Comparison of ENCODE assay signal across 1 cellular context in the genomic region with DNA sequence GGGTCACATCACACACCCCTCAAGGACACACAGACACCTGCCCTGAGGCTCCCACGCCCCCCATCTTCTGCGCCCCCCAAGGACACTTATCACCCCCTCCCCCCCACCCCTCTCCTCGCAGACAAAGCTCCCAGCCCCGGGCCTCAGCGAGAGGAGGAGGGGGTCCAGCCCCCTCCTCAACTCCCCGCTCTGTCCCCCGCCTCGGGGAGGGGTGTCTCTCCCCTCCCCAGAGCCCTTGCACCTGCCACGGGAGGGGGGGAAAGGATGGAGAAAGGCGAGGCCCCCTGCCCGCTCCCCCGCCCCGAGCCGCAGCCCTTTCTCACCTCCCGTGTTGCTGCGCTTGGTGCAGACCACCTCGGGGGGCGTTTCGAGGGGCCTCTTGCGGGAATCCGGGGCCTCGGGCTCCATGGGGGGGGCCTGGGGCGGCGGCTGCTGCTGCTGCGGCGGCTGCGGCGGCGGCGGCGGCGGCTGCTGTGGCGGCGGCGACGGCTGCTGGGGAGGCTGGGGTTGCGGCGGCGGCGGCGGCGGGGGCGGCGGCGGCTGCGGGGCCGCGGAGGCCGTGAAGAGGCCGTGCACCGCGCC.
TF ChIP-seq lines count a peak whose summit lies in the region.

No MANE protein-coding gene starts in this region.

TF ChIP-seq in WTC11, 78 proteins besides CTCF, POLR2A, EP300 and RAD21 (continued from another document):
- TF ChIP-seq, protein P1, sequence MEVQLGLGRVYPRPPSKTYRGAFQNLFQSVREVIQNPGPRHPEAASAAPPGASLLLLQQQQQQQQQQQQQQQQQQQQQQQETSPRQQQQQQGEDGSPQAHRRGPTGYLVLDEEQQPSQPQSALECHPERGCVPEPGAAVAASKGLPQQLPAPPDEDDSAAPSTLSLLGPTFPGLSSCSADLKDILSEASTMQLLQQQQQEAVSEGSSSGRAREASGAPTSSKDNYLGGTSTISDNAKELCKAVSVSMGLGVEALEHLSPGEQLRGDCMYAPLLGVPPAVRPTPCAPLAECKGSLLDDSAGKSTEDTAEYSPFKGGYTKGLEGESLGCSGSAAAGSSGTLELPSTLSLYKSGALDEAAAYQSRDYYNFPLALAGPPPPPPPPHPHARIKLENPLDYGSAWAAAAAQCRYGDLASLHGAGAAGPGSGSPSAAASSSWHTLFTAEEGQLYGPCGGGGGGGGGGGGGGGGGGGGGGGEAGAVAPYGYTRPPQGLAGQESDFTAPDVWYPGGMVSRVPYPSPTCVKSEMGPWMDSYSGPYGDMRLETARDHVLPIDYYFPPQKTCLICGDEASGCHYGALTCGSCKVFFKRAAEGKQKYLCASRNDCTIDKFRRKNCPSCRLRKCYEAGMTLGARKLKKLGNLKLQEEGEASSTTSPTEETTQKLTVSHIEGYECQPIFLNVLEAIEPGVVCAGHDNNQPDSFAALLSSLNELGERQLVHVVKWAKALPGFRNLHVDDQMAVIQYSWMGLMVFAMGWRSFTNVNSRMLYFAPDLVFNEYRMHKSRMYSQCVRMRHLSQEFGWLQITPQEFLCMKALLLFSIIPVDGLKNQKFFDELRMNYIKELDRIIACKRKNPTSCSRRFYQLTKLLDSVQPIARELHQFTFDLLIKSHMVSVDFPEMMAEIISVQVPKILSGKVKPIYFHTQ (CRISPR knock-in tag; IDR thresholded peaks at IDR 0.05) = no peak
- TF ChIP-seq, protein P2, sequence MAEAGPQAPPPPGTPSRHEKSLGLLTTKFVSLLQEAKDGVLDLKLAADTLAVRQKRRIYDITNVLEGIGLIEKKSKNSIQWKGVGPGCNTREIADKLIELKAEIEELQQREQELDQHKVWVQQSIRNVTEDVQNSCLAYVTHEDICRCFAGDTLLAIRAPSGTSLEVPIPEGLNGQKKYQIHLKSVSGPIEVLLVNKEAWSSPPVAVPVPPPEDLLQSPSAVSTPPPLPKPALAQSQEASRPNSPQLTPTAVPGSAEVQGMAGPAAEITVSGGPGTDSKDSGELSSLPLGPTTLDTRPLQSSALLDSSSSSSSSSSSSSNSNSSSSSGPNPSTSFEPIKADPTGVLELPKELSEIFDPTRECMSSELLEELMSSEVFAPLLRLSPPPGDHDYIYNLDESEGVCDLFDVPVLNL (CRISPR knock-in tag; IDR thresholded peaks at IDR 0.05; ENCODE audit: borderline replicate concordance, low read depth) = no peak
- TF ChIP-seq CREB1 (CRISPR knock-in tag; IDR thresholded peaks at IDR 0.05) = no peak
- TF ChIP-seq, protein P3, sequence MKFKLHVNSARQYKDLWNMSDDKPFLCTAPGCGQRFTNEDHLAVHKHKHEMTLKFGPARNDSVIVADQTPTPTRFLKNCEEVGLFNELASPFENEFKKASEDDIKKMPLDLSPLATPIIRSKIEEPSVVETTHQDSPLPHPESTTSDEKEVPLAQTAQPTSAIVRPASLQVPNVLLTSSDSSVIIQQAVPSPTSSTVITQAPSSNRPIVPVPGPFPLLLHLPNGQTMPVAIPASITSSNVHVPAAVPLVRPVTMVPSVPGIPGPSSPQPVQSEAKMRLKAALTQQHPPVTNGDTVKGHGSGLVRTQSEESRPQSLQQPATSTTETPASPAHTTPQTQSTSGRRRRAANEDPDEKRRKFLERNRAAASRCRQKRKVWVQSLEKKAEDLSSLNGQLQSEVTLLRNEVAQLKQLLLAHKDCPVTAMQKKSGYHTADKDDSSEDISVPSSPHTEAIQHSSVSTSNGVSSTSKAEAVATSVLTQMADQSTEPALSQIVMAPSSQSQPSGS (CRISPR knock-in tag; IDR thresholded peaks at IDR 0.05; ENCODE audit: borderline replicate concordance, low read depth) = no peak
- TF ChIP-seq, protein P4, sequence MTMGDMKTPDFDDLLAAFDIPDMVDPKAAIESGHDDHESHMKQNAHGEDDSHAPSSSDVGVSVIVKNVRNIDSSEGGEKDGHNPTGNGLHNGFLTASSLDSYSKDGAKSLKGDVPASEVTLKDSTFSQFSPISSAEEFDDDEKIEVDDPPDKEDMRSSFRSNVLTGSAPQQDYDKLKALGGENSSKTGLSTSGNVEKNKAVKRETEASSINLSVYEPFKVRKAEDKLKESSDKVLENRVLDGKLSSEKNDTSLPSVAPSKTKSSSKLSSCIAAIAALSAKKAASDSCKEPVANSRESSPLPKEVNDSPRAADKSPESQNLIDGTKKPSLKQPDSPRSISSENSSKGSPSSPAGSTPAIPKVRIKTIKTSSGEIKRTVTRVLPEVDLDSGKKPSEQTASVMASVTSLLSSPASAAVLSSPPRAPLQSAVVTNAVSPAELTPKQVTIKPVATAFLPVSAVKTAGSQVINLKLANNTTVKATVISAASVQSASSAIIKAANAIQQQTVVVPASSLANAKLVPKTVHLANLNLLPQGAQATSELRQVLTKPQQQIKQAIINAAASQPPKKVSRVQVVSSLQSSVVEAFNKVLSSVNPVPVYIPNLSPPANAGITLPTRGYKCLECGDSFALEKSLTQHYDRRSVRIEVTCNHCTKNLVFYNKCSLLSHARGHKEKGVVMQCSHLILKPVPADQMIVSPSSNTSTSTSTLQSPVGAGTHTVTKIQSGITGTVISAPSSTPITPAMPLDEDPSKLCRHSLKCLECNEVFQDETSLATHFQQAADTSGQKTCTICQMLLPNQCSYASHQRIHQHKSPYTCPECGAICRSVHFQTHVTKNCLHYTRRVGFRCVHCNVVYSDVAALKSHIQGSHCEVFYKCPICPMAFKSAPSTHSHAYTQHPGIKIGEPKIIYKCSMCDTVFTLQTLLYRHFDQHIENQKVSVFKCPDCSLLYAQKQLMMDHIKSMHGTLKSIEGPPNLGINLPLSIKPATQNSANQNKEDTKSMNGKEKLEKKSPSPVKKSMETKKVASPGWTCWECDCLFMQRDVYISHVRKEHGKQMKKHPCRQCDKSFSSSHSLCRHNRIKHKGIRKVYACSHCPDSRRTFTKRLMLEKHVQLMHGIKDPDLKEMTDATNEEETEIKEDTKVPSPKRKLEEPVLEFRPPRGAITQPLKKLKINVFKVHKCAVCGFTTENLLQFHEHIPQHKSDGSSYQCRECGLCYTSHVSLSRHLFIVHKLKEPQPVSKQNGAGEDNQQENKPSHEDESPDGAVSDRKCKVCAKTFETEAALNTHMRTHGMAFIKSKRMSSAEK (CRISPR knock-in tag; IDR thresholded peaks at IDR 0.05; ENCODE audit: borderline replicate concordance) = no peak
